ENCODE assay signal across 8 cellular contexts in the genomic region with DNA sequence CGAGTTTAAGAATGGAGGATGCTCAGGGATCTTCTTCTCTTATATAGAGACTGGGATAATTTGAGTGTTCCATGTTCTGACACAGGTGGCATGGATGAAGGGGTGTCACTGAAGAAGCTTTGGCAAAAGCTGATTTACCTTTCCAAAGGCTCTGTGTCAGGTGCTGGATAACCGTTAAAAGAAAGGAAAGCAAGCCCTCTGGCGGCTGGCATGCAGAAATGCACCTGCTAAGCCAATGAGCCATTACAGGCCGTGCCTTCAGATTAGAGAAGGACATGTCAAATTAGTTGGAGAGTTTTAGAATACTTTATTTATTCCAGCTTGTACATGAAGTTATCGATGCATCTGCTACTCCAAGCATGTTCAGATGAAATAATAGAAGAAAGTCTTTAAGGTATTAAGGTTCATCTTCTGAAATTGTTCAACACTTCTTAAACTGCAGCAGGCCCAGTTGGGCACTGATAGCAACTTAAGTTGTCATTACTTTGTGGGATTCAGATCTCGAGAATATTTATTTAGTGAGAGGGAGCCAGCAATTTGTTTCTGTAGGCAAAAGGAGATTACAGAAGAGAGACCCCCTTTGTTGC.
DNase-seq lines count a peak whose midpoint lies in the region; TF ChIP-seq lines count a peak whose summit lies in the region.

No MANE protein-coding gene starts in this region.

- no peaks in the 10 kb centered on the region for H3K9me3 ChIP-seq in A673 (ENCODE audit: low read depth, low read length, poor library complexity, severe bottlenecking)
- H3K9me3 ChIP-seq in SU-DHL-6 (ENCODE audit: insufficient read depth, low read length), result no peaks in the 10 kb centered on the region
- H3K9me3 ChIP-seq in esophagus muscularis mucosa, result no peaks in the 10 kb centered on the region

- H3K9me2 ChIP-seq in SU-DHL-6 (replicated peaks; ENCODE audit: insufficient read depth, low read length), result no peaks in the 10 kb centered on the region

- CTCF ChIA-PET in A673 (lab: Charles Lee), result no interaction called here

- 28% methylated on average over 6 of the region's 6 CpGs for WGBS in esophagus muscularis mucosa

- H3K4me3 ChIP-seq in A673 (ENCODE audit: low read depth, low read length, poor library complexity, severe bottlenecking) (no peak overlapping the region), H7 (ENCODE audit: insufficient read depth, low read depth, low read length) (no peak overlapping the region), SU-DHL-6 (ENCODE audit: insufficient read depth, low read length, poor library complexity, severe bottlenecking) (no peak overlapping the region), esophagus muscularis mucosa (no peak overlapping the region)

- DNase-seq in A673 (ENCODE audit: low spot score) (peak; percentile 50), GM03348 (ENCODE audit: low spot score) (peak; percentile 18), H7 (peak; percentile 5), Kasumi-1 (lab: John Stamatoyannopoulos, UW) (peak; percentile 27 to 31), esophagus muscularis mucosa (ENCODE audit: extremely low spot score) (no peak), nucleus accumbens (lab: John Stamatoyannopoulos, UW) (peak in 34 of 56 donors; percentile 2 to 60 (median 19))
- no peak for DNase-seq in activated CD4-positive, CD25-positive, alpha-beta regulatory T cell treated with anti-CD3 and anti-CD28 coated beads, Interleukin-2, amount 50 U/mL, for 72 hours

- no peaks in the 10 kb centered on the region for H3K79me2 ChIP-seq in SU-DHL-6 (ENCODE audit: insufficient read depth, low read length)

- no peak overlapping the region for H2AFZ ChIP-seq in SU-DHL-6 (ENCODE audit: low read depth, low read length, severe bottlenecking)

- H3K36me3 ChIP-seq in A673 (ENCODE audit: insufficient read depth, low read length, poor library complexity, severe bottlenecking) (no peaks in the 10 kb centered on the region), H7 (replicated peaks; ENCODE audit: control insufficient read depth, insufficient read depth, low read length) (no peaks in the 10 kb centered on the region), SU-DHL-6 (ENCODE audit: low read length) (no peaks in the 10 kb centered on the region), esophagus muscularis mucosa (no peaks in the 10 kb centered on the region)

- H3F3A ChIP-seq in SU-DHL-6 (ENCODE audit: insufficient read depth), result no peaks in the 10 kb centered on the region

- H3K27ac ChIP-seq in A673 (ENCODE audit: low read depth, low read length, poor library complexity, severe bottlenecking) (no peak overlapping the region), SU-DHL-6 (ENCODE audit: low read depth, low read length) (no peak overlapping the region), esophagus muscularis mucosa (replicated peaks in 1 of 4) (no peak overlapping the region)

- POLR2A ChIA-PET in A673 (lab: Charles Lee; ENCODE audit: low non-redundant PET), result no interaction called here

- H3K4me1 ChIP-seq in A673 (ENCODE audit: insufficient read depth, low read length, poor library complexity, severe bottlenecking), result no peaks in the 10 kb centered on the region
- no peaks in the 10 kb centered on the region for H3K4me1 ChIP-seq in esophagus muscularis mucosa

- H3K4me2 ChIP-seq in SU-DHL-6 (ENCODE audit: low read depth, low read length, poor library complexity, severe bottlenecking), result no peak overlapping the region

- no peak for TF ChIP-seq EP300 in esophagus muscularis mucosa (IDR thresholded peaks at IDR 0.05)

- intact Hi-C loops in A673 (cut with micrococcal nuclease; ENCODE audit: unreplicated experiment), result no loop called here
- intact Hi-C loops in esophagus muscularis mucosa (cut with DNase I), result no loop called here

- TF ChIP-seq POLR2A in esophagus muscularis mucosa (IDR thresholded peaks at IDR 0.05; ENCODE audit: low read depth), result no peak

- TF ChIP-seq CTCF in A673 (conservative IDR thresholded peaks at IDR 0.05; ENCODE audit: low read depth, low read length) (peak; percentile 94), SU-DHL-6 (IDR thresholded peaks at IDR 0.05; ENCODE audit: insufficient read depth, low read length, poor library complexity, severe bottlenecking) (peak; percentile 65), esophagus muscularis mucosa (IDR thresholded peaks at IDR 0.05) (peak; percentile 66 to 93 (median 76))

- no TSS peak for BruUV-seq in A673 (replicated peaks; lab: Mats Ljungman, UMichigan)

- H3K27me3 ChIP-seq in A673 (replicated peaks; ENCODE audit: insufficient read depth, low read depth, low read length, poor library complexity), result peaks cover 7% of the 10 kb centered on the region
- no peaks in the 10 kb centered on the region for H3K27me3 ChIP-seq in H7 (ENCODE audit: control insufficient read depth, insufficient read depth, low read length)
- no peaks in the 10 kb centered on the region for H3K27me3 ChIP-seq in SU-DHL-6 (ENCODE audit: low read length)
- H3K27me3 ChIP-seq in esophagus muscularis mucosa, result no peaks in the 10 kb centered on the region

- H3K9ac ChIP-seq in SU-DHL-6 (ENCODE audit: low read length), result no peak overlapping the region

- H4K20me1 ChIP-seq in SU-DHL-6 (ENCODE audit: low read depth, low read length), result no peaks in the 10 kb centered on the region

Comparison
In these comparisons a context has a peak if more than half of its experiments do, and no peak if none do; other contexts are left out.
1. DNase-seq: peak in A673 (single experiment), GM03348 (single experiment), H7 (single experiment), Kasumi-1 (2 of 2) and nucleus accumbens (34 of 56); none in esophagus muscularis mucosa (single experiment) and activated CD4-positive, CD25-positive, alpha-beta regulatory T cell treated with anti-CD3 and anti-CD28 coated beads, Interleukin-2, amount 50 U/mL, for 72 hours (single experiment).
2. Peak in every context shown above with its lines, with median percentiles within 50 percentile points of each other: CTCF ChIP-seq.